ENCODE assay signal across 8 cellular contexts in the genomic region with DNA sequence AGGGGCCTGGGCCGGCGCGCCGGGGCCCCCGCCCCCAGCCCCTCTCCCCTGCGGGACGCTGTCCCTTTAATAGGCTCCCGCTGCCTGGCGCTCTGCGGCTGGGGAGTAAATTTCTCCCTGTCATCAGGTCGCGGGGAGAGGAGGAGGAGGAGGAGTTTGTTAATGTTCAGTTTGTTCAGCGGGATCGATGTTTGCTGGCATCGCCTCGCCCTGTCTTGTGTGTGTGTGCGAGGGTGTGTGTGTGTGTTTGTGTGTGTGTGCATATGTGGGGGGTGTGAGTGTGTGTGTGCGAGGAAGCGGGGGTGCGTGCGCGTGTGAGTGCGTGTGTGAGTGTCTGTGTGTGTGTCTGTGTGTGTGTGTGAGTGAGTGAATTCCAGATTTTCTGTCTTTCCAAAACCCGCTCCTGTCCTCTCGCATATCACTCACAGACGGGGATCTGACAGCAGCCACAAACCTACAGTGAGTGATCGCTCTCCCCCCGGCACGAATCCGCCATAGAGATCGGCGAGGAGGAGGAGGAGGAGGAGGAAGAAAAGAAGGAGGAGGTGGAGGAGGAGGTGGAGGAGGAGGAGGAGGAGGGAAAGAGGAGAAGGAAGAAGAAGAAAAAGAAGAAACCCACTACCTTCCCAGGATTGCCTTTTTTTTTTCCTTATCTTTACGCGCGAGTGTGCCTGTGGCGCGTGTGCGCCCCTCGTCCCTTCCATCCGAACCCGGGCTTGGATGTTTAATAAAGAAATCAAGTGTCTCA. TPM values are rescaled to one million over a fixed set of nuclear protein-coding genes. Genes with fewer than 3 reads are reported as not detected.
DNase-seq lines count a peak whose midpoint lies in the region; ATAC-seq and TF ChIP-seq lines count a peak whose summit lies in the region.

A gene with protein sequence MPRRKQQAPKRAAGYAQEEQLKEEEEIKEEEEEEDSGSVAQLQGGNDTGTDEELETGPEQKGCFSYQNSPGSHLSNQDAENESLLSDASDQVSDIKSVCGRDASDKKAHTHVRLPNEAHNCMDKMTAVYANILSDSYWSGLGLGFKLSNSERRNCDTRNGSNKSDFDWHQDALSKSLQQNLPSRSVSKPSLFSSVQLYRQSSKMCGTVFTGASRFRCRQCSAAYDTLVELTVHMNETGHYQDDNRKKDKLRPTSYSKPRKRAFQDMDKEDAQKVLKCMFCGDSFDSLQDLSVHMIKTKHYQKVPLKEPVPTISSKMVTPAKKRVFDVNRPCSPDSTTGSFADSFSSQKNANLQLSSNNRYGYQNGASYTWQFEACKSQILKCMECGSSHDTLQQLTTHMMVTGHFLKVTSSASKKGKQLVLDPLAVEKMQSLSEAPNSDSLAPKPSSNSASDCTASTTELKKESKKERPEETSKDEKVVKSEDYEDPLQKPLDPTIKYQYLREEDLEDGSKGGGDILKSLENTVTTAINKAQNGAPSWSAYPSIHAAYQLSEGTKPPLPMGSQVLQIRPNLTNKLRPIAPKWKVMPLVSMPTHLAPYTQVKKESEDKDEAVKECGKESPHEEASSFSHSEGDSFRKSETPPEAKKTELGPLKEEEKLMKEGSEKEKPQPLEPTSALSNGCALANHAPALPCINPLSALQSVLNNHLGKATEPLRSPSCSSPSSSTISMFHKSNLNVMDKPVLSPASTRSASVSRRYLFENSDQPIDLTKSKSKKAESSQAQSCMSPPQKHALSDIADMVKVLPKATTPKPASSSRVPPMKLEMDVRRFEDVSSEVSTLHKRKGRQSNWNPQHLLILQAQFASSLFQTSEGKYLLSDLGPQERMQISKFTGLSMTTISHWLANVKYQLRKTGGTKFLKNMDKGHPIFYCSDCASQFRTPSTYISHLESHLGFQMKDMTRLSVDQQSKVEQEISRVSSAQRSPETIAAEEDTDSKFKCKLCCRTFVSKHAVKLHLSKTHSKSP (N-terminal part only) (plus strand): TSS at position 169 of the 748 bp plus-strand sequence. CDS start 936 bp downstream, outside the sequence.

- H3K27me3 Mint-ChIP-seq in activated T-cell treated with anti-CD3 and anti-CD28 coated beads, Interleukin-2, amount 50 U/mL, for 72 hours (ENCODE audit: low read depth) = peaks cover 22% of the 10 kb centered on the region

- H3K4me1 ChIP-seq in ES-I3 (ENCODE audit: insufficient read depth, low read length) (no peaks in the 10 kb centered on the region), urinary bladder (ENCODE audit: insufficient read depth) (no peaks in the 10 kb centered on the region)

- peak; percentile 49 to 51 for ATAC-seq in activated T-cell treated with anti-CD3 and anti-CD28 coated beads, Interleukin-2, amount 50 U/mL, for 72 hours (replicated peaks in 1 of 2)
- ATAC-seq in omental fat pad (ENCODE audit: low FRiP score) (peak; percentile 24), HG03139 (IDR thresholded peaks at IDR 0.05; ENCODE audit: unreplicated experiment) (no peak)

- peak within 1 kb of the TSS; percentile 56 for H3K4me3 ChIP-seq in fibroblast of villous mesenchyme (ENCODE audit: low read depth, low read length)
- peak within 1 kb of the TSS; percentile 62 for H3K4me3 ChIP-seq in urinary bladder (ENCODE audit: low read depth, low read length)

- H3K27ac Mint-ChIP-seq in activated T-cell treated with anti-CD3 and anti-CD28 coated beads, Interleukin-2, amount 50 U/mL, for 72 hours = peak within 1 kb of the TSS; percentile 93

- H3K9me3 ChIP-seq in ES-I3 (ENCODE audit: control insufficient read depth, insufficient read depth, low read length) = no peaks in the 10 kb centered on the region

- peaks cover 7 to 13% of the 10 kb centered on the region in 2 donors for H3K36me3 Mint-ChIP-seq in activated T-cell treated with anti-CD3 and anti-CD28 coated beads, Interleukin-2, amount 50 U/mL, for 72 hours (ENCODE audit: insufficient read depth in 2 of 2)

- peaks cover 39% of the 10 kb centered on the region for H3K4me1 Mint-ChIP-seq in activated T-cell treated with anti-CD3 and anti-CD28 coated beads, Interleukin-2, amount 50 U/mL, for 72 hours (ENCODE audit: low read depth)

- no peaks in the 10 kb centered on the region for H3K9me3 Mint-ChIP-seq in activated T-cell treated with anti-CD3 and anti-CD28 coated beads, Interleukin-2, amount 50 U/mL, for 72 hours

- H3K27ac ChIP-seq in urinary bladder (ENCODE audit: low read depth) = peak within 1 kb of the TSS; percentile 3

- H3K9ac ChIP-seq in ES-I3 (ENCODE audit: low read depth, low read length) = peak within 1 kb of the TSS; percentile 78

- peak within 1 kb of the TSS; percentile 89 to 97 for H3K4me3 Mint-ChIP-seq in activated T-cell treated with anti-CD3 and anti-CD28 coated beads, Interleukin-2, amount 50 U/mL, for 72 hours

- H3K36me3 ChIP-seq in ES-I3 (ENCODE audit: insufficient read depth, low read length) (no peaks in the 10 kb centered on the region), urinary bladder (ENCODE audit: insufficient read depth) (no peaks in the 10 kb centered on the region)

- TF ChIP-seq CTCF in fibroblast of villous mesenchyme (IDR thresholded peaks at IDR 0.05; ENCODE audit: insufficient read depth, low read depth, low read length) (no peak), omental fat pad (IDR thresholded peaks at IDR 0.05) (no peak)

- peak; percentile 45 to 49 for DNase-seq in NOMO-1 (lab: John Stamatoyannopoulos, UW; ENCODE audit: unreplicated experiment in 2 of 2)
- DNase-seq in activated T-cell treated with anti-CD3 and anti-CD28 coated beads, Interleukin-2, amount 50 U/mL, for 72 hours = peak; percentile 51 to 60
- peak; percentile 24 for DNase-seq in fibroblast of villous mesenchyme (ENCODE audit: low read depth)
- DNase-seq in omental fat pad (ENCODE audit: low spot score) = no peak
- DNase-seq in cerebellum (ENCODE audit: low spot score) = no peak

- WGBS in urinary bladder = 2% methylated on average over 41 of the region's 41 CpGs

RNA-seq across cellular contexts. Expression of the gene that starts here (rescaled TPM):
- 10 to 100 TPM; 29.3 to 56.7 TPM for total RNA-seq in activated T-cell treated with anti-CD3 and anti-CD28 coated beads, Interleukin-2, amount 50 U/mL, for 72 hours
- total RNA-seq in fibroblast of villous mesenchyme (2.3 and 2.6 TPM in 2 replicates), omental fat pad (10 to 100 TPM; 35.6 to 83.5 (median 48.8) TPM), urinary bladder (35.0 TPM), cerebellum (7.1 TPM)
- 6.5 TPM for polyA plus RNA-seq in urinary bladder

Comparison
In these comparisons a context has a peak if more than half of its experiments do, and no peak if none do; other contexts are left out.
1. DNase-seq: peak in NOMO-1 (2 of 2), activated T-cell treated with anti-CD3 and anti-CD28 coated beads, Interleukin-2, amount 50 U/mL, for 72 hours (2 of 2) and fibroblast of villous mesenchyme (single experiment); none in omental fat pad (single experiment) and cerebellum (single experiment).